8 cellular contexts compared by ENCODE assay signal in the genomic region with DNA sequence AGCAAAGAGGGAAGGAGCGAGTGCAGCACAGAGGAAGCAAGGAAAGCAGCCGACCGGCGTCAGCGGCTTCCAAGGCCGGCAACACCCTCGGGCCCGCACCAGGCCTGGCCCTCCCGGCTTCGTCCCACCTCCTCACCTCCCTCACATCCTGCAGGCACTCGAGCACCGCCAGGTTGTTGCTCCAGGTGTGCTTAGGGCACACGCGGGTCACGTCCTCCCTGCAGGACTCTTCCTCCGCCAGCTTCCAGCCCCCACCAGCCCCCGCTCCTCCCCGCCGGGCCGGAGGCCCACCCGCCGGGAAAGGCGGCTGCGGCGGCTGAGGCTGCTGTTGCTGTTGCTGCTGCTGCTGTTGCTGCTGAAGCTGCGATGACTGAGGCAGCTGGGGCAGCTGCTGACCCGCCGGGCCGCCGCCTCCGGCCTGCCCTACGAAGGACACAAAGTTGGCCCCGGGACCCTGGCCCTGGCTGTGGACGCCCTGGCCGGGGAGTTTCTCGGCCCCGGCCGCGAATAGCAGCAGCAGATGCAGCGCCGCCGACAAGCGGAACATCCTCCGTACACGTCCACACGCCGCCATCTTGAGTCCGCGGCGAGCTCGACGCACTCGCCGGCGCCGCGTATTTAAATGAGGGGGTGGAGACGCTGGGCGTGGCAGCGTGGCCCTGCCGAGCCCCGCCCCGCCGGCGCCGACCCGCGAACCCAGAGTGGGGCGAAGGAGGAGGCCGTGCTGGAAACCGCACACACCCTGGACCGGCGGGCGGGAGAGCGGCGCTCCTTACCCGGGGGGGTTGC. TPM values are rescaled to one million over a fixed set of nuclear protein-coding genes. Genes with fewer than 3 reads are reported as not detected.
DNase-seq lines count a peak whose midpoint lies in the region; ATAC-seq and TF ChIP-seq lines count a peak whose summit lies in the region.

A gene (minus strand): TSS at position 594 of the 789 bp plus-strand sequence. CDS start 20 bp downstream, at position 574.

- H3K9ac ChIP-seq in mammary epithelial cell (ENCODE audit: insufficient read depth, low read length) = peak within 1 kb of the TSS; percentile 87
- peak within 1 kb of the TSS; percentile 96 for H3K9ac ChIP-seq in smooth muscle cell (ENCODE audit: low read depth)

- intact Hi-C loops in mammary epithelial cell (cut with micrococcal nuclease) = loop anchor here (2.0 to 5.0 kb wide), 3 partner anchors 99 to 159 kb away; no protein-coding TSS in a partner anchor

- H3K4me3 ChIP-seq in WI38 (ENCODE audit: low read depth, low read length) (peak within 1 kb of the TSS; percentile 78), mammary epithelial cell (replicated peaks in 1 of 3; ENCODE audit: insufficient read depth in 1 of 3, low read depth in 2 of 3, low read length in 3 of 3) (peak within 1 kb of the TSS; percentile 87 to 99 (median 88)), smooth muscle cell (peak within 1 kb of the TSS; percentile 99)

- CTCF ChIA-PET in mammary epithelial cell (lab: Charles Lee; ENCODE audit: low non-redundant PET) = no interaction called here

- peak; percentile 97 for TF ChIP-seq POLR2A in GM18526 (IDR thresholded peaks at IDR 0.05; ENCODE audit: extremely low read depth, insufficient read length)

- ATAC-seq in HG03064 (IDR thresholded peaks at IDR 0.05; ENCODE audit: low read depth, unreplicated experiment) = peak; percentile 96

- peaks cover 17% of the 10 kb centered on the region for H3K4me1 ChIP-seq in mammary epithelial cell (ENCODE audit: insufficient read depth, low read length)
- H3K4me1 ChIP-seq in smooth muscle cell (ENCODE audit: low read depth) = peaks cover 25% of the 10 kb centered on the region

- in situ Hi-C loops in mammary epithelial cell (cut with MboI; ENCODE audit: low sequenced_read_pairs in 2 of 2) = loop anchor here in 1 of 2 donors (25.0 kb wide), 1 partner anchor 119 kb away; no protein-coding TSS in a partner anchor

- H2AFZ ChIP-seq in mammary epithelial cell (ENCODE audit: low read depth, low read length) = peak within 1 kb of the TSS; percentile 87
- H2AFZ ChIP-seq in smooth muscle cell (ENCODE audit: low read depth) = peak within 1 kb of the TSS; percentile 95

- H3K27ac ChIP-seq in mammary epithelial cell (ENCODE audit: insufficient read depth, low read depth, low read length) = peak within 1 kb of the TSS; percentile 66
- peak within 1 kb of the TSS; percentile 95 for H3K27ac ChIP-seq in smooth muscle cell (ENCODE audit: low read depth)

- H3K79me2 ChIP-seq in mammary epithelial cell (ENCODE audit: insufficient read depth, low read length) (peaks cover 51% of the 10 kb centered on the region), smooth muscle cell (ENCODE audit: low read depth) (peaks cover 51% of the 10 kb centered on the region)

- 4% methylated on average over 58 of the region's 77 CpGs for WGBS in mammary epithelial cell (ENCODE audit: low coverage, missing lambda C conversion rate)
- WGBS in smooth muscle cell (ENCODE audit: low lambda C conversion rate) = under 1% methylated on average over 62 of the region's 77 CpGs

- H3K27me3 ChIP-seq in mammary epithelial cell (ENCODE audit: insufficient read depth, low read length) = no peaks in the 10 kb centered on the region
- H3K27me3 ChIP-seq in smooth muscle cell (ENCODE audit: low read depth) = no peaks in the 10 kb centered on the region

- H3K9me3 ChIP-seq in mammary epithelial cell (replicated peaks; ENCODE audit: insufficient read depth, low read length) (no peaks in the 10 kb centered on the region), smooth muscle cell (replicated peaks; ENCODE audit: low read depth) (no peaks in the 10 kb centered on the region)

- BruUV-seq in mammary epithelial cell (replicated peaks; lab: Mats Ljungman, UMichigan) = TSS peak; percentile 44

- no peaks in the 10 kb centered on the region for H3F3A ChIP-seq in smooth muscle cell (ENCODE audit: low read depth)

- TF ChIP-seq CTCF in WI38 (IDR thresholded peaks at IDR 0.05; ENCODE audit: low read depth, low read length) = no peak
- no peak for TF ChIP-seq CTCF in mammary epithelial cell (conservative IDR thresholded peaks at IDR 0.05 in 1 of 2, IDR thresholded peaks at IDR 0.05 in 1 of 2; ENCODE audit: extremely low read depth in 1 of 2, insufficient read depth in 1 of 2, low read depth in 1 of 2, low read length in 2 of 2)
- no peak for TF ChIP-seq CTCF in smooth muscle cell (IDR thresholded peaks at IDR 0.05; ENCODE audit: borderline replicate concordance, insufficient read depth, poor library complexity, severe bottlenecking)

- H3K4me2 ChIP-seq in mammary epithelial cell (ENCODE audit: insufficient read depth, low read depth, low read length) = peak within 1 kb of the TSS; percentile 82
- H3K4me2 ChIP-seq in smooth muscle cell = peak within 1 kb of the TSS; percentile 90

- H4K20me1 ChIP-seq in mammary epithelial cell (ENCODE audit: insufficient read depth, low read length) (no peaks in the 10 kb centered on the region), smooth muscle cell (ENCODE audit: low read depth) (peaks cover 43% of the 10 kb centered on the region)

- DNase-seq in A172 (ENCODE audit: low spot score) (peak; percentile 78), NCI-H2196 (lab: John Stamatoyannopoulos, UW; ENCODE audit: unreplicated experiment) (peak; percentile 73), mammary epithelial cell (peak; percentile 87), iPS-NIHi7 (ENCODE audit: extremely low spot score) (peak; percentile 88), smooth muscle cell (lab: John Stamatoyannopoulos, UW; ENCODE audit: unreplicated experiment) (peak; percentile 64)

- dilution Hi-C loops in mammary epithelial cell (cut with HindIII; ENCODE audit: low sequenced_read_pairs) = no loop called here

- H3K36me3 ChIP-seq in mammary epithelial cell (ENCODE audit: insufficient read depth, low read length) (no peaks in the 10 kb centered on the region), smooth muscle cell (ENCODE audit: low read depth) (no peaks in the 10 kb centered on the region)

RNA-seq across cellular contexts. Expression of the gene that starts here (rescaled TPM):
- total RNA-seq in A172 (2014; rRNA removed; shearing (Covaris generic)) = 88.7 and 90.7 TPM in 2 replicates
- total RNA-seq in mammary epithelial cell (100 to 1,000 TPM; 108 to 150 TPM), smooth muscle cell (131 and 180 TPM in 2 replicates)
- polyA plus RNA-seq in mammary epithelial cell (84.6 TPM), smooth muscle cell (138 and 140 TPM in 2 replicates)
- polyA minus RNA-seq in mammary epithelial cell = 169 TPM

Comparison
In these comparisons a context has a peak if more than half of its experiments do, and no peak if none do; other contexts are left out.
1. Peak in every context shown above with its lines: DNase-seq, ATAC-seq, H3K4me3 ChIP-seq and H3K27ac ChIP-seq.